ENCODE assay signal across 8 cellular contexts in genomic region chr4:116231999-116232398, GRCh38.
A peak's percentile ranks its signal among the peaks of the same experiment; 100 is the strongest.
DNase-seq lines count a peak whose midpoint lies in the region; FAIRE-seq and TF ChIP-seq lines count a peak whose summit lies in the region.
"Not testable (repeated sequence)": the region's sequence is repeated elsewhere in the genome, so short reads cannot be mapped to it uniquely, and the experiment has no call there.

No MANE protein-coding gene starts in this region.

- H3K18ac ChIP-seq in trophoblast cell (ENCODE audit: low read length): not testable (repeated sequence)

- H4K8ac ChIP-seq in trophoblast cell (ENCODE audit: low read depth, low read length): not testable (repeated sequence)

- not testable (repeated sequence) for H2BK12ac ChIP-seq in trophoblast cell (ENCODE audit: low read length)

- H3K79me2 ChIP-seq in trophoblast cell (ENCODE audit: control insufficient read depth, insufficient read depth, low read length, poor library complexity): not testable (repeated sequence)

- no CpG with 5 or more reads among the region's 4 CpGs for WGBS in trophoblast cell (ENCODE audit: extremely low coverage, insufficient coverage, insufficient read length)

- not testable (repeated sequence) for H2BK5ac ChIP-seq in trophoblast cell (ENCODE audit: low read depth, low read length, poor library complexity)

- not testable (repeated sequence) for H3K4me1 ChIP-seq in trophoblast cell (ENCODE audit: control insufficient read depth in 1 of 2, insufficient read depth in 2 of 2, low read length in 2 of 2)

- not testable (repeated sequence) for H3K23ac ChIP-seq in trophoblast cell (ENCODE audit: low read length)

- H3K9ac ChIP-seq in trophoblast cell (ENCODE audit: low read length): not testable (repeated sequence)

- FAIRE-seq in bronchial epithelial cell (lab: Jason Lieb, UNC): not testable (repeated sequence)

- H4K12ac ChIP-seq in trophoblast cell (ENCODE audit: low read depth, low read length): not testable (repeated sequence)

- TF ChIP-seq CTCF in C4-2B (conservative IDR thresholded peaks at IDR 0.05) (peak; percentile 22), LNCaP clone FGC (IDR thresholded peaks at IDR 0.05; ENCODE audit: control insufficient read depth, extremely low read depth, insufficient read depth) (peak; percentile 26; the same call in 1 of the 2 replicates)
- not testable (repeated sequence) for TF ChIP-seq CTCF in bronchial epithelial cell (IDR thresholded peaks at IDR 0.05; ENCODE audit: insufficient read depth, low read length, severe bottlenecking)

- not testable (repeated sequence) for H2AFZ ChIP-seq in trophoblast cell (ENCODE audit: insufficient read depth, low read length, poor library complexity)

- not testable (repeated sequence) for H3K4me3 ChIP-seq in LNCaP clone FGC (ENCODE audit: low read depth, low read length); bronchial epithelial cell (ENCODE audit: low read depth, low read length); trophoblast cell (ENCODE audit: low read depth, low read length)

- not testable (repeated sequence) for H3K4me2 ChIP-seq in trophoblast cell (ENCODE audit: low read length)

- not testable (repeated sequence) for H3K36me3 ChIP-seq in bronchial epithelial cell (ENCODE audit: control insufficient read depth, insufficient read depth, low read length); trophoblast cell (ENCODE audit: control insufficient read depth in 1 of 2, insufficient read depth in 2 of 2, low read length in 2 of 2)

- H3K27ac ChIP-seq in C4-2B; trophoblast cell (ENCODE audit: low read depth, low read length): not testable (repeated sequence)

- H3K79me1 ChIP-seq in trophoblast cell (ENCODE audit: low read length): not testable (repeated sequence)

- in situ Hi-C loops in G401 (cut with HindIII; ENCODE audit: low sequenced_read_pairs): not testable (repeated sequence)

- not testable (repeated sequence) for H3K4ac ChIP-seq in trophoblast cell (ENCODE audit: low read depth, low read length)

- H3K14ac ChIP-seq in trophoblast cell (ENCODE audit: low read length): not testable (repeated sequence)

- not testable (repeated sequence) for H3K9me3 ChIP-seq in trophoblast cell (ENCODE audit: insufficient read depth, low read depth, low read length)

- H2BK120ac ChIP-seq in trophoblast cell (ENCODE audit: insufficient read depth, low read length, poor library complexity): not testable (repeated sequence)

- DNase-seq in G401 (ENCODE audit: low spot score) (peak; percentile 14), LNCaP clone FGC (ENCODE audit: low read depth) (peak; percentile 6), NCI-H82 treated with DMSO at 0.1 percent for 48 hours (lab: John Stamatoyannopoulos, UW; ENCODE audit: unreplicated experiment) (peak; percentile 8), SK-N-DZ (ENCODE audit: low spot score) (peak; percentile 21), bronchial epithelial cell (ENCODE audit: low read depth) (peak; percentile 0), iPS DF 4.7 (ENCODE audit: extremely low read depth, low spot score) (peak; percentile 22), trophoblast cell (peak; percentile 6 to 41)

- H4K91ac ChIP-seq in trophoblast cell (ENCODE audit: low read depth, low read length): not testable (repeated sequence)

- not testable (repeated sequence) for H2AK5ac ChIP-seq in trophoblast cell (ENCODE audit: low read length)

- H3K27me3 ChIP-seq in bronchial epithelial cell (ENCODE audit: control insufficient read depth, insufficient read depth, low read length); trophoblast cell (ENCODE audit: insufficient read depth, low read length): not testable (repeated sequence)
